19 cellular contexts compared by ENCODE assay signal in the genomic region with DNA sequence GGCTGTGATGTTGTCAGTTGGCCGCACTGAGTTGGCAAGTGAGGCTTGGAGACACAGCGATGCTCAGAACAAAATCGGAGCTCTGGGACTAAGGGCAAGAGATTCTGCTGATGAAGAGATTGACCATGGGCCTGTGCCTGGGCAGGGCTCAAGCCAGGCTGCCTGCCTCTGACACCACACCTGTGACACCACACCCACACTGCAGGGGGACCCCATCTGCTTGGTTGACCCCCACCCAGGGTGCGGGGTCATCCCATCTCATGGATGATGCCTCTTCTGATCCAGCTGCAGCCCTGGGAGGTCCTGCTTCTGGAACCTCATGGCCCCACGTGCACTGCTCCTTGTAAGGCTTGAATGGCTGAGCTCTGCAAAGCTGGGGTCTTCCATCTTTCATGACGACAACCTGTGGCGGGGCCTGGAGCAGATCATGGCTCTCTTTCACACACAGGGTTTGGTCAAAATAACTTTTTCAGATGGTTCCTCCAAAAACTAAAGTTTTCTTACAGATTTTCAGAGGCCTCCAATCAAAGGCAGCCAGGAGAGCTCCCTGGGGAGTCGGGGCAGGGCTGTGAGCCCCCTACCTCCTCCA.
A peak's percentile ranks its signal among the peaks of the same experiment; 100 is the strongest.
DNase-seq lines count a peak whose midpoint lies in the region; TF ChIP-seq lines count a peak whose summit lies in the region.
"Had no signal": no experiment of that assay in that cellular context is flagged by ENCODE, and none has a peak within 500 bp of the region (broad histone marks: within the 10 kb centered on the region; RNA-seq: fewer than 3 reads in every experiment).

No MANE protein-coding gene starts in this region.

- H3K27me3 ChIP-seq in mesenchymal stem cell (ENCODE audit: control insufficient read depth in 1 of 2, insufficient read depth in 1 of 2, low read length in 2 of 2) (peaks cover 0 to 8% of the 10 kb centered on the region in 2 experiments), GM23248 (replicated peaks; ENCODE audit: insufficient read depth) (no peaks in the 10 kb centered on the region; the same call in 1 of the 2 replicates)
- H3K27me3 ChIP-seq: BLaER1 had no signal

- in situ Hi-C loops in GM23248 (cut with MboI): no loop called here

- no peaks in the 10 kb centered on the region for H3K79me2 ChIP-seq in GM23248 (ENCODE audit: insufficient read depth)

- H3K27ac ChIP-seq in coronary artery: no peak overlapping the region
- no peak overlapping the region for H3K27ac ChIP-seq in mesenchymal stem cell (ENCODE audit: low read length, poor library complexity, severe bottlenecking)
- H3K27ac ChIP-seq in GM23248: no peak overlapping the region
- H3K27ac ChIP-seq: 22Rv1, BLaER1, C4-2B had no signal

- H3K14ac ChIP-seq in mesenchymal stem cell (ENCODE audit: low read length in 2 of 2): no peak overlapping the region

- peak overlapping the region; percentile 12 for H2BK15ac ChIP-seq in mesenchymal stem cell (ENCODE audit: low read depth, poor library complexity, severe bottlenecking)

- H3K36me3 Mint-ChIP-seq in activated T-cell treated with anti-CD3 and anti-CD28 coated beads, Interleukin-2, amount 50 U/mL, for 24 hours (ENCODE audit: low read depth): no peaks in the 10 kb centered on the region
- peaks cover 2% of the 10 kb centered on the region for H3K36me3 Mint-ChIP-seq in activated CD4-positive, alpha-beta memory T cell treated with anti-CD3 and anti-CD28 coated beads, Interleukin-2, amount 10 ng/mL, durations not matched to agents 7 days and 5 days (ENCODE audit: low read depth)
- H3K36me3 Mint-ChIP-seq: CD8-positive, alpha-beta T cell had no signal

- DNase-seq in activated T-cell treated with anti-CD3 and anti-CD28 coated beads, Interleukin-2, amount 50 U/mL, for 24 hours: peak; percentile 13
- DNase-seq in activated T-cell treated with anti-CD3 and anti-CD28 coated beads for 4 hours (no peak), coronary artery (ENCODE audit: low spot score) (peak; percentile 55), mesenchymal stem cell (no peak), posterior vena cava (ENCODE audit: low spot score) (peak; percentile 52), GM23248 (no peak), NCI-H2081 (lab: John Stamatoyannopoulos, UW) (no peak)
- no peak for DNase-seq in activated CD4-positive, alpha-beta memory T cell treated with anti-CD3 and anti-CD28 coated beads, Interleukin-2, amount 10 ng/mL, durations not matched to agents 7 days and 5 days
- DNase-seq: Caco-2; CD8-positive, alpha-beta T cell; DMS 273 treated with DMSO at 0.1 percent for 48 hours; DMS79 treated with DMSO at 0.1 percent for 48 hours; GF-D8; GOT3 had no signal

- no peak overlapping the region for H3K27ac Mint-ChIP-seq in activated T-cell treated with anti-CD3 and anti-CD28 coated beads, Interleukin-2, amount 50 U/mL, for 24 hours
- no peak overlapping the region for H3K27ac Mint-ChIP-seq in activated CD4-positive, alpha-beta memory T cell treated with anti-CD3 and anti-CD28 coated beads, Interleukin-2, amount 10 ng/mL, durations not matched to agents 7 days and 5 days
- H3K27ac Mint-ChIP-seq: B cell; CD8-positive, alpha-beta T cell had no signal

- WGBS in mesenchymal stem cell: 92% methylated on average over 8 of the region's 8 CpGs
- 67% methylated on average over 8 of the region's 8 CpGs for WGBS in GM23248 (ENCODE audit: low coverage in 1 of 2, low lambda C conversion rate in 2 of 2, missing lambda C conversion rate in 2 of 2), 2 experiments

- H3K4me3 ChIP-seq in coronary artery (no peak overlapping the region), mesenchymal stem cell (ENCODE audit: insufficient read depth in 1 of 2, low read depth in 1 of 2, low read length in 2 of 2) (no peak overlapping the region), GM23248 (no peak overlapping the region)
- H3K4me3 ChIP-seq: BLaER1, HAP-1 had no signal

- H4K20me1 ChIP-seq in GM23248 (ENCODE audit: insufficient read depth): no peaks in the 10 kb centered on the region
- H4K20me1 ChIP-seq: BLaER1 had no signal

- no peaks in the 10 kb centered on the region for H3K9me2 ChIP-seq in GM23248 (ENCODE audit: insufficient read depth)

- CTCF ChIA-PET in activated CD4-positive, alpha-beta memory T cell treated with anti-CD3 and anti-CD28 coated beads, Interleukin-2, amount 10 ng/mL, durations not matched to agents 7 days and 5 days (lab: Charles Lee): no interaction called here

- H3K27me3 Mint-ChIP-seq in activated T-cell treated with anti-CD3 and anti-CD28 coated beads, Interleukin-2, amount 50 U/mL, for 24 hours: no peaks in the 10 kb centered on the region
- peaks cover 31% of the 10 kb centered on the region for H3K27me3 Mint-ChIP-seq in activated CD4-positive, alpha-beta memory T cell treated with anti-CD3 and anti-CD28 coated beads, Interleukin-2, amount 10 ng/mL, durations not matched to agents 7 days and 5 days
- H3K27me3 Mint-ChIP-seq: B cell had no signal

- no peak overlapping the region for H3K18ac ChIP-seq in mesenchymal stem cell (ENCODE audit: low read depth in 1 of 2, low read length in 2 of 2)

- H2AK5ac ChIP-seq in mesenchymal stem cell (ENCODE audit: low read length, severe bottlenecking): no peak overlapping the region

- intact Hi-C loops in posterior vena cava (cut with DNase I): loop anchor here in 1 of 2 donors (5.0 kb wide), 1 partner anchor 1842 kb away; no protein-coding TSS in a partner anchor

- H2BK12ac ChIP-seq in mesenchymal stem cell (ENCODE audit: low read length in 2 of 2): no peak overlapping the region

- POLR2A ChIA-PET in activated CD4-positive, alpha-beta memory T cell treated with anti-CD3 and anti-CD28 coated beads, Interleukin-2, amount 10 ng/mL, durations not matched to agents 7 days and 5 days (lab: Charles Lee): no interaction called here

- H3K9me3 ChIP-seq in mesenchymal stem cell (ENCODE audit: control insufficient read depth, low read length) (no peaks in the 10 kb centered on the region), GM23248 (ENCODE audit: low read depth) (no peaks in the 10 kb centered on the region)
- H3K9me3 ChIP-seq: BLaER1, Caco-2, HAP-1 had no signal

- no peak overlapping the region for H3K9ac ChIP-seq in mesenchymal stem cell (ENCODE audit: low read length)
- H3K9ac ChIP-seq in GM23248: no peak overlapping the region
- H3K9ac ChIP-seq: BLaER1 had no signal

- H3K79me1 ChIP-seq in mesenchymal stem cell (replicated peaks; ENCODE audit: low read length, poor library complexity, severe bottlenecking): no peaks in the 10 kb centered on the region

- no peaks in the 10 kb centered on the region for H3K36me3 ChIP-seq in mesenchymal stem cell (ENCODE audit: control insufficient read depth in 1 of 2, insufficient read depth in 2 of 2, low read depth in 1 of 2, low read length in 2 of 2)
- H3K36me3 ChIP-seq in GM23248 (ENCODE audit: low read depth): no peaks in the 10 kb centered on the region
- H3K36me3 ChIP-seq: BLaER1, HAP-1 had no signal

- H3K4me3 Mint-ChIP-seq in activated T-cell treated with anti-CD3 and anti-CD28 coated beads, Interleukin-2, amount 50 U/mL, for 24 hours: no peak overlapping the region
- no peak overlapping the region for H3K4me3 Mint-ChIP-seq in activated CD4-positive, alpha-beta memory T cell treated with anti-CD3 and anti-CD28 coated beads, Interleukin-2, amount 10 ng/mL, durations not matched to agents 7 days and 5 days
- H3K4me3 Mint-ChIP-seq: B cell; CD8-positive, alpha-beta T cell had no signal

- TF ChIP-seq CTCF in coronary artery (IDR thresholded peaks at IDR 0.05): no peak

- H2AFZ ChIP-seq in mesenchymal stem cell (ENCODE audit: low read depth, low read length): no peak overlapping the region
- H2AFZ ChIP-seq in GM23248: no peak overlapping the region

- H3K4me2 ChIP-seq in mesenchymal stem cell (ENCODE audit: low read length, poor library complexity, severe bottlenecking) (no peak overlapping the region), GM23248 (ENCODE audit: unreplicated experiment) (no peak overlapping the region)
- H3K4me2 ChIP-seq: BLaER1 had no signal

- peaks cover 9% of the 10 kb centered on the region for H3K9me3 Mint-ChIP-seq in activated T-cell treated with anti-CD3 and anti-CD28 coated beads, Interleukin-2, amount 50 U/mL, for 24 hours
- H3K9me3 Mint-ChIP-seq in activated CD4-positive, alpha-beta memory T cell treated with anti-CD3 and anti-CD28 coated beads, Interleukin-2, amount 10 ng/mL, durations not matched to agents 7 days and 5 days: no peaks in the 10 kb centered on the region
- H3K9me3 Mint-ChIP-seq: CD8-positive, alpha-beta T cell had no signal

- H3K4me1 ChIP-seq in mesenchymal stem cell (ENCODE audit: control insufficient read depth, insufficient read depth, low read depth, low read length) (peaks cover 12% of the 10 kb centered on the region), GM23248 (ENCODE audit: insufficient read depth) (no peaks in the 10 kb centered on the region)
- H3K4me1 ChIP-seq: Caco-2, HAP-1 had no signal

- H3F3A ChIP-seq in GM23248 (ENCODE audit: insufficient read depth): no peaks in the 10 kb centered on the region

- H4K91ac ChIP-seq in mesenchymal stem cell (ENCODE audit: low read length): no peak overlapping the region

- H3K23ac ChIP-seq in mesenchymal stem cell (ENCODE audit: low read length in 2 of 2): no peak overlapping the region

- no peak overlapping the region for H2BK120ac ChIP-seq in mesenchymal stem cell (ENCODE audit: low read depth, low read length)

- H3K4ac ChIP-seq in mesenchymal stem cell (ENCODE audit: low read depth in 1 of 2, low read length in 2 of 2): peak overlapping the region in 1 of 2 experiments; percentile 10

- no peak overlapping the region for H4K8ac ChIP-seq in mesenchymal stem cell (ENCODE audit: low read length)

- no peaks in the 10 kb centered on the region for H3K4me1 Mint-ChIP-seq in activated T-cell treated with anti-CD3 and anti-CD28 coated beads, Interleukin-2, amount 50 U/mL, for 24 hours (ENCODE audit: low read depth)
- no peaks in the 10 kb centered on the region for H3K4me1 Mint-ChIP-seq in activated CD4-positive, alpha-beta memory T cell treated with anti-CD3 and anti-CD28 coated beads, Interleukin-2, amount 10 ng/mL, durations not matched to agents 7 days and 5 days
- H3K4me1 Mint-ChIP-seq: B cell had no signal

- no peak overlapping the region for H2BK5ac ChIP-seq in mesenchymal stem cell (ENCODE audit: low read depth, low read length, poor library complexity, severe bottlenecking)

Comparison
In these comparisons a context has a peak if more than half of its experiments do, and no peak if none do; other contexts are left out.
1. DNase-seq: peak in activated T-cell treated with anti-CD3 and anti-CD28 coated beads, Interleukin-2, amount 50 U/mL, for 24 hours (single experiment), coronary artery (single experiment) and posterior vena cava (single experiment); none in activated T-cell treated with anti-CD3 and anti-CD28 coated beads for 4 hours (single experiment), mesenchymal stem cell (single experiment), GM23248 (single experiment), activated CD4-positive, alpha-beta memory T cell treated with anti-CD3 and anti-CD28 coated beads, Interleukin-2, amount 10 ng/mL, durations not matched to agents 7 days and 5 days (single experiment) and NCI-H2081 (0 of 2).